ENCODE assay signal across 17 cellular contexts in genomic region chr19:43457809-43458208, GRCh38. TPM values are rescaled to one million over a fixed set of nuclear protein-coding genes. Genes with fewer than 3 reads are reported as not detected.
DNase-seq lines count a peak whose midpoint lies in the region; ATAC-seq and TF ChIP-seq lines count a peak whose summit lies in the region.
"Had no signal": no experiment of that assay in that cellular context is flagged by ENCODE, and none has a peak within 500 bp of the region (broad histone marks: within the 10 kb centered on the region; RNA-seq: fewer than 3 reads in every experiment).

No MANE protein-coding gene starts in this region.

- peaks cover 24% of the 10 kb centered on the region for H3K4me1 Mint-ChIP-seq in activated CD4-positive, alpha-beta T cell treated with anti-CD3 and anti-CD28 coated beads, Interleukin-2, amount 10 ng/mL, durations not matched to agents 24 days and 14 days
- H3K4me1 Mint-ChIP-seq in activated CD4-positive, alpha-beta T cell treated with anti-CD3 and anti-CD28 coated beads, Interleukin-2, amount 10 ng/mL, durations not matched to agents 7 days and 5 days: peaks cover 11% of the 10 kb centered on the region

- ATAC-seq in GM18520 (IDR thresholded peaks at IDR 0.05; ENCODE audit: unreplicated experiment): no peak
- ATAC-seq: GM23338 had no signal

- TF ChIP-seq CTCF in epithelial cell of esophagus (IDR thresholded peaks at IDR 0.05; ENCODE audit: insufficient read depth, low read depth, low read length, missing control alignments): no peak

- no peaks in the 10 kb centered on the region for H3K27me3 Mint-ChIP-seq in activated CD4-positive, alpha-beta T cell treated with anti-CD3 and anti-CD28 coated beads, Interleukin-2, amount 10 ng/mL, durations not matched to agents 24 days and 14 days
- H3K27me3 Mint-ChIP-seq in activated CD4-positive, alpha-beta T cell treated with anti-CD3 and anti-CD28 coated beads, Interleukin-2, amount 10 ng/mL, durations not matched to agents 7 days and 5 days: no peaks in the 10 kb centered on the region
- H3K27me3 Mint-ChIP-seq: CD4-positive, alpha-beta T cell had no signal

- DNase-seq in activated CD4-positive, alpha-beta T cell treated with anti-CD3 and anti-CD28 coated beads, Interleukin-2, amount 10 ng/mL, durations not matched to agents 24 days and 14 days: no peak
- no peak for DNase-seq in activated CD4-positive, alpha-beta T cell treated with anti-CD3 and anti-CD28 coated beads, Interleukin-2, amount 10 ng/mL, durations not matched to agents 7 days and 5 days
- DNase-seq in epithelial cell of esophagus (ENCODE audit: low read depth) (peak; percentile 27), kidney tubule cell (ENCODE audit: low spot score) (peak; percentile 32), iPS-NIHi11 (ENCODE audit: low spot score) (no peak)
- DNase-seq in NK-92 treated with Interleukin-12 subunit alpha and Interleukin-12 subunit beta, amount 100 ng/mL, for 24 hours (lab: John Stamatoyannopoulos, UW): no peak
- DNase-seq: 8988T; C1 segment of cervical spinal cord; Calu3; CD4-positive, alpha-beta T cell; DMS 273 treated with DMSO at 0.1 percent for 48 hours; H7 had no signal

- POLR2A ChIA-PET in activated CD4-positive, alpha-beta T cell treated with anti-CD3 and anti-CD28 coated beads, Interleukin-2, amount 10 ng/mL, durations not matched to agents 7 days and 5 days (lab: Charles Lee): no interaction called here

- no peak overlapping the region for H3K4me3 ChIP-seq in epithelial cell of esophagus (ENCODE audit: low read length)
- H3K4me3 ChIP-seq: GM23338 had no signal

- intact Hi-C loops in activated CD4-positive, alpha-beta T cell treated with anti-CD3 and anti-CD28 coated beads, Interleukin-2, amount 10 ng/mL, durations not matched to agents 24 days and 14 days (cut with micrococcal nuclease): no loop called here

- H3K27ac Mint-ChIP-seq in activated CD4-positive, alpha-beta T cell treated with anti-CD3 and anti-CD28 coated beads, Interleukin-2, amount 10 ng/mL, durations not matched to agents 24 days and 14 days: peak overlapping the region; percentile 45
- H3K27ac Mint-ChIP-seq in activated CD4-positive, alpha-beta T cell treated with anti-CD3 and anti-CD28 coated beads, Interleukin-2, amount 10 ng/mL, durations not matched to agents 7 days and 5 days: no peak overlapping the region
- H3K27ac Mint-ChIP-seq: B cell; CD4-positive, alpha-beta T cell; GM23338 had no signal

- H3K9me3 Mint-ChIP-seq in activated CD4-positive, alpha-beta T cell treated with anti-CD3 and anti-CD28 coated beads, Interleukin-2, amount 10 ng/mL, durations not matched to agents 24 days and 14 days: no peaks in the 10 kb centered on the region
- H3K9me3 Mint-ChIP-seq in activated CD4-positive, alpha-beta T cell treated with anti-CD3 and anti-CD28 coated beads, Interleukin-2, amount 10 ng/mL, durations not matched to agents 7 days and 5 days: no peaks in the 10 kb centered on the region
- H3K9me3 Mint-ChIP-seq: CD4-positive, alpha-beta T cell had no signal

- peaks cover 1% of the 10 kb centered on the region for H3K36me3 Mint-ChIP-seq in activated CD4-positive, alpha-beta T cell treated with anti-CD3 and anti-CD28 coated beads, Interleukin-2, amount 10 ng/mL, durations not matched to agents 24 days and 14 days (ENCODE audit: low read depth)
- H3K36me3 Mint-ChIP-seq in activated CD4-positive, alpha-beta T cell treated with anti-CD3 and anti-CD28 coated beads, Interleukin-2, amount 10 ng/mL, durations not matched to agents 7 days and 5 days (ENCODE audit: low read depth): no peaks in the 10 kb centered on the region

- no peak overlapping the region for H3K4me3 Mint-ChIP-seq in activated CD4-positive, alpha-beta T cell treated with anti-CD3 and anti-CD28 coated beads, Interleukin-2, amount 10 ng/mL, durations not matched to agents 24 days and 14 days
- H3K4me3 Mint-ChIP-seq in activated CD4-positive, alpha-beta T cell treated with anti-CD3 and anti-CD28 coated beads, Interleukin-2, amount 10 ng/mL, durations not matched to agents 7 days and 5 days: no peak overlapping the region
- H3K4me3 Mint-ChIP-seq: B cell; CD4-positive, alpha-beta T cell; GM23338 had no signal

- CTCF ChIA-PET in activated CD4-positive, alpha-beta T cell treated with anti-CD3 and anti-CD28 coated beads, Interleukin-2, amount 10 ng/mL, durations not matched to agents 7 days and 5 days (lab: Charles Lee): interaction anchor here (0.6 to 4.8 kb wide), 4 partner anchors 11 to 67 kb away, joined by 4 to 25 read pairs (median 5); no protein-coding TSS in a partner anchor

RNA-seq across cellular contexts. Expression of gene LYPD3, which starts 7.6 kb away (rescaled TPM):
- total RNA-seq in activated CD4-positive, alpha-beta T cell treated with anti-CD3 and anti-CD28 coated beads, Interleukin-2, amount 10 ng/mL, durations not matched to agents 24 days and 14 days: 3.6 and 4.1 TPM in 2 replicates
- total RNA-seq in activated CD4-positive, alpha-beta T cell treated with anti-CD3 and anti-CD28 coated beads, Interleukin-2, amount 10 ng/mL, durations not matched to agents 7 days and 5 days: under 1 TPM; 0.73 to 0.84 TPM
- total RNA-seq: H7 had no signal

RNA-seq across cellular contexts. Expression of gene TEX101, which starts 43.1 kb away (rescaled TPM):
- not detected in 2 replicates for total RNA-seq in activated CD4-positive, alpha-beta T cell treated with anti-CD3 and anti-CD28 coated beads, Interleukin-2, amount 10 ng/mL, durations not matched to agents 24 days and 14 days
- total RNA-seq in activated CD4-positive, alpha-beta T cell treated with anti-CD3 and anti-CD28 coated beads, Interleukin-2, amount 10 ng/mL, durations not matched to agents 7 days and 5 days: not detected
- total RNA-seq: B cell; Calu3; CD4-positive, alpha-beta T cell; Daoy; GM23338; H7; HT-29 had no signal

RNA-seq across cellular contexts. Expression of gene PHLDB3, which starts 46.7 kb away (rescaled TPM):
- total RNA-seq in activated CD4-positive, alpha-beta T cell treated with anti-CD3 and anti-CD28 coated beads, Interleukin-2, amount 10 ng/mL, durations not matched to agents 24 days and 14 days: 26.3 and 26.7 TPM in 2 replicates
- total RNA-seq in activated CD4-positive, alpha-beta T cell treated with anti-CD3 and anti-CD28 coated beads, Interleukin-2, amount 10 ng/mL, durations not matched to agents 7 days and 5 days: 10 to 100 TPM; 11.9 to 18.6 TPM

Comparison
In these comparisons a context has a peak if more than half of its experiments do, and no peak if none do; other contexts are left out.
1. DNase-seq: peak in epithelial cell of esophagus (single experiment) and kidney tubule cell (single experiment); none in activated CD4-positive, alpha-beta T cell treated with anti-CD3 and anti-CD28 coated beads, Interleukin-2, amount 10 ng/mL, durations not matched to agents 24 days and 14 days (single experiment), activated CD4-positive, alpha-beta T cell treated with anti-CD3 and anti-CD28 coated beads, Interleukin-2, amount 10 ng/mL, durations not matched to agents 7 days and 5 days (single experiment), iPS-NIHi11 (single experiment) and NK-92 treated with Interleukin-12 subunit alpha and Interleukin-12 subunit beta, amount 100 ng/mL, for 24 hours (single experiment).